Comparison of ENCODE assay signal across 13 cellular contexts in the genomic region with DNA sequence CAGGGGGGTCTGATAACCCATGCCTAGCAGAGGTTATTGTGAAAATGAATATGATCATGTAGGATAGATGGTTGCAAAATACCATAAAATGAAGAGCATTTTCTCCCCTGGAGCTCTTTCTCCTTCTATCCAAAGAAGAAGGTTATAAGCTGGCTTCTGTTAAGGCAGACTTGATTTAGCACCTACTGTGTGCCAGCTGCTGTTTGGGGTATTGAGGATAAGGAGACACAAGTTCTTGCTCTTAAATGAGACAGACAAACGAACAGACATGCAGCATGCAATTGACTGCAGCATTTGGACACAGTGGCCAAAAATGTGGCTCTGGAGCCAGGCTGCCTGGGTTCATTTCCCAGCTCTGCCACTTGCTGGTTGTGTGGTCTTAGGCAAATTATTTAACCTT. TPM values are rescaled to one million over a fixed set of nuclear protein-coding genes. Genes with fewer than 3 reads are reported as not detected.
DNase-seq lines count a peak whose midpoint lies in the region; ATAC-seq and TF ChIP-seq lines count a peak whose summit lies in the region.
"Had no signal": no experiment of that assay in that cellular context is flagged by ENCODE, and none has a peak within 500 bp of the region (broad histone marks: within the 10 kb centered on the region; RNA-seq: fewer than 3 reads in every experiment).

No MANE protein-coding gene starts in this region.

- no peak overlapping the region for H4K5ac ChIP-seq in H9 (ENCODE audit: insufficient read length, low read depth, low read length)

- no peak overlapping the region for H2BK5ac ChIP-seq in H9 (ENCODE audit: insufficient read length, low read length)
- no peak overlapping the region for H2BK5ac ChIP-seq in mesenchymal stem cell (ENCODE audit: low read depth, low read length, poor library complexity, severe bottlenecking)

- H3K27ac ChIP-seq in A673 (ENCODE audit: low read depth, low read length, poor library complexity, severe bottlenecking) = peak overlapping the region; percentile 60
- peak overlapping the region; percentile 44 for H3K27ac ChIP-seq in H9 (ENCODE audit: insufficient read length, low read depth, low read length)
- no peak overlapping the region for H3K27ac ChIP-seq in mesenchymal stem cell (ENCODE audit: low read length, poor library complexity, severe bottlenecking)
- no peak overlapping the region for H3K27ac ChIP-seq in substantia nigra (ENCODE audit: low read depth, low read length, poor library complexity, severe bottlenecking)

- H3K27me3 ChIP-seq in A673 (replicated peaks; ENCODE audit: insufficient read depth, low read depth, low read length, poor library complexity) (no peaks in the 10 kb centered on the region), H9 (ENCODE audit: insufficient read depth, low read length) (no peaks in the 10 kb centered on the region), mesenchymal stem cell (ENCODE audit: control insufficient read depth in 1 of 2, insufficient read depth in 1 of 2, low read length in 2 of 2) (peaks cover 3 to 8% of the 10 kb centered on the region in 2 experiments)

- H4K91ac ChIP-seq in H9 (ENCODE audit: insufficient read length, low read depth, low read length) (no peak overlapping the region), mesenchymal stem cell (ENCODE audit: low read length) (no peak overlapping the region)

- H3K56ac ChIP-seq in H9 (ENCODE audit: insufficient read length, low read depth, low read length) = no peak overlapping the region

- H3K14ac ChIP-seq in H9 (ENCODE audit: insufficient read depth, low read length) (no peak overlapping the region), mesenchymal stem cell (ENCODE audit: low read length in 2 of 2) (no peak overlapping the region)

- intact Hi-C loops in A673 (cut with micrococcal nuclease; ENCODE audit: unreplicated experiment) = loop anchor here (5.0 kb wide), 1 partner anchor 42 kb away; a partner anchor contains a TSS

- H3K36me3 Mint-ChIP-seq in H9 (ENCODE audit: insufficient read depth in 1 of 3, low read depth in 3 of 3) = no peaks in the 10 kb centered on the region
- no peaks in the 10 kb centered on the region for H3K36me3 Mint-ChIP-seq in WTC11

- no peak overlapping the region for H2AFZ ChIP-seq in H9 (ENCODE audit: low read length)
- H2AFZ ChIP-seq in mesenchymal stem cell (ENCODE audit: low read depth, low read length) = no peak overlapping the region

- H3K79me2 ChIP-seq in H9 (ENCODE audit: insufficient read depth, low read length) = no peaks in the 10 kb centered on the region

- H4K8ac ChIP-seq in H9 (replicated peaks; ENCODE audit: insufficient read length, low read depth, low read length) = no peak overlapping the region
- H4K8ac ChIP-seq in mesenchymal stem cell (ENCODE audit: low read length) = no peak overlapping the region

- no peak overlapping the region for H2BK15ac ChIP-seq in H9 (ENCODE audit: low read depth, low read length)
- no peak overlapping the region for H2BK15ac ChIP-seq in mesenchymal stem cell (ENCODE audit: low read depth, poor library complexity, severe bottlenecking)

- H3K27me3 Mint-ChIP-seq in H9 (ENCODE audit: low read depth) (peaks cover 4% of the 10 kb centered on the region; the same call in 1 of the 2 replicates), WTC11 (ENCODE audit: low read depth) (no peaks in the 10 kb centered on the region; the same call in 1 of the 2 replicates)
- H3K27me3 Mint-ChIP-seq: activated CD4-positive, alpha-beta memory T cell treated with anti-CD3 and anti-CD28 coated beads, Interleukin-2, amount 10 ng/mL, durations not matched to agents 7 days and 5 days had no signal

- BruUV-seq in A673 (replicated peaks; lab: Mats Ljungman, UMichigan) = no TSS peak

- H3K4me1 Mint-ChIP-seq in H9 (peaks cover 59 to 72% of the 10 kb centered on the region in 2 experiments), WTC11 (peaks cover 82% of the 10 kb centered on the region)

- H2AK5ac ChIP-seq in H9 (ENCODE audit: insufficient read length, low read length) = no peak overlapping the region
- H2AK5ac ChIP-seq in mesenchymal stem cell (ENCODE audit: low read length, severe bottlenecking) = no peak overlapping the region

- no peaks in the 10 kb centered on the region for H3K36me3 ChIP-seq in A673 (ENCODE audit: insufficient read depth, low read length, poor library complexity, severe bottlenecking)
- H3K36me3 ChIP-seq in mesenchymal stem cell (ENCODE audit: control insufficient read depth in 1 of 2, insufficient read depth in 2 of 2, low read depth in 1 of 2, low read length in 2 of 2) = no peaks in the 10 kb centered on the region

- TF ChIP-seq CTCF in A673 (conservative IDR thresholded peaks at IDR 0.05; ENCODE audit: low read depth, low read length) (no peak), H9 (conservative IDR thresholded peaks at IDR 0.05) (no peak), WTC11 (IDR thresholded peaks at IDR 0.05) (no peak)

- no peak overlapping the region for H3T11ph ChIP-seq in H9 (ENCODE audit: low read length)

- H3K9me3 ChIP-seq in A673 (ENCODE audit: low read depth, low read length, poor library complexity, severe bottlenecking) = no peaks in the 10 kb centered on the region
- no peaks in the 10 kb centered on the region for H3K9me3 ChIP-seq in H9 (ENCODE audit: control insufficient read depth, low read depth, low read length)
- no peaks in the 10 kb centered on the region for H3K9me3 ChIP-seq in mesenchymal stem cell (ENCODE audit: control insufficient read depth, low read length)
- H3K9me3 ChIP-seq: Caco-2 had no signal

- H3K18ac ChIP-seq in H9 (ENCODE audit: insufficient read length, low read depth, low read length) (no peak overlapping the region), mesenchymal stem cell (ENCODE audit: low read depth in 1 of 2, low read length in 2 of 2) (peak overlapping the region; percentile 52 to 71)

- peak overlapping the region; percentile 59 to 96 (median 71) for H3K27ac Mint-ChIP-seq in H9
- H3K27ac Mint-ChIP-seq in WTC11 = peak overlapping the region; percentile 87
- H3K27ac Mint-ChIP-seq: activated CD4-positive, alpha-beta memory T cell treated with anti-CD3 and anti-CD28 coated beads, Interleukin-2, amount 10 ng/mL, durations not matched to agents 7 days and 5 days had no signal

- H3K4me1 ChIP-seq in A673 (ENCODE audit: insufficient read depth, low read length, poor library complexity, severe bottlenecking) (peaks cover 31% of the 10 kb centered on the region), H9 (ENCODE audit: insufficient read depth, low read length) (peaks cover 19% of the 10 kb centered on the region), mesenchymal stem cell (ENCODE audit: control insufficient read depth, insufficient read depth, low read depth, low read length) (peaks cover 11% of the 10 kb centered on the region)
- H3K4me1 ChIP-seq: Caco-2 had no signal

- whole genome bisulfite sequencing in H9 (ENCODE audit: extremely low coverage, insufficient read length, low lambda C conversion rate) = no CpG with 5 or more reads among the region's 1 CpG
- 52% methylated on average over 1 of the region's 1 CpG for WGBS in mesenchymal stem cell

- H2BK20ac ChIP-seq in H9 (ENCODE audit: low read depth, low read length, poor library complexity, severe bottlenecking) = no peak overlapping the region

- no peak overlapping the region for H3K4me3 ChIP-seq in A673 (ENCODE audit: low read depth, low read length, poor library complexity, severe bottlenecking)
- no peak overlapping the region for H3K4me3 ChIP-seq in mesenchymal stem cell (ENCODE audit: insufficient read depth in 1 of 2, low read depth in 1 of 2, low read length in 2 of 2)

- DNase-seq in A673 (ENCODE audit: low spot score) (no peak), H9 (no peak), WTC11 (ENCODE audit: low spot score) (no peak), mesenchymal stem cell (no peak), OCI-M2 (lab: John Stamatoyannopoulos, UW; ENCODE audit: unreplicated experiment) (no peak), activated gamma-delta T cell (lab: John Stamatoyannopoulos, UW) (no peak), substantia nigra (lab: John Stamatoyannopoulos, UW) (no peak), DMS153 treated with DMSO at 0.1 percent for 48 hours (lab: John Stamatoyannopoulos, UW; ENCODE audit: unreplicated experiment) (no peak)
- DNase-seq: activated CD4-positive, alpha-beta memory T cell treated with anti-CD3 and anti-CD28 coated beads, Interleukin-2, amount 10 ng/mL, durations not matched to agents 7 days and 5 days; Caco-2; Kasumi-1; NCI-H774 had no signal

- H3K4ac ChIP-seq in H9 (ENCODE audit: low read depth, low read length) = no peak overlapping the region
- H3K4ac ChIP-seq in mesenchymal stem cell (ENCODE audit: low read depth in 1 of 2, low read length in 2 of 2) = no peak overlapping the region

- no peak overlapping the region for H3K23ac ChIP-seq in H9 (ENCODE audit: insufficient read length, low read depth, low read length)
- no peak overlapping the region for H3K23ac ChIP-seq in mesenchymal stem cell (ENCODE audit: low read length in 2 of 2)

- H3K79me1 ChIP-seq in H9 (ENCODE audit: insufficient read depth, low read depth, low read length, poor library complexity, severe bottlenecking) (no peaks in the 10 kb centered on the region), mesenchymal stem cell (replicated peaks; ENCODE audit: low read length, poor library complexity, severe bottlenecking) (no peaks in the 10 kb centered on the region)

- no peaks in the 10 kb centered on the region for H4K20me1 ChIP-seq in H9 (ENCODE audit: control insufficient read depth, insufficient read depth, insufficient read length)

- H2BK120ac ChIP-seq in H9 (ENCODE audit: low read depth, low read length, poor library complexity, severe bottlenecking) (no peak overlapping the region), mesenchymal stem cell (ENCODE audit: low read depth, low read length) (no peak overlapping the region)

- H3K23me2 ChIP-seq in H9 (ENCODE audit: insufficient read length, low read depth, low read length, poor library complexity, severe bottlenecking) = no peaks in the 10 kb centered on the region

- H3K4me3 Mint-ChIP-seq in H9 (no peak overlapping the region; a peak in 1 of 5 replicates), WTC11 (no peak overlapping the region; the same call in 1 of the 2 replicates)
- H3K4me3 Mint-ChIP-seq: activated CD4-positive, alpha-beta memory T cell treated with anti-CD3 and anti-CD28 coated beads, Interleukin-2, amount 10 ng/mL, durations not matched to agents 7 days and 5 days had no signal

- H2BK12ac ChIP-seq in H9 (ENCODE audit: insufficient read length, low read depth, low read length) = no peak overlapping the region
- no peak overlapping the region for H2BK12ac ChIP-seq in mesenchymal stem cell (ENCODE audit: low read length in 2 of 2)

- H3K9me3 Mint-ChIP-seq in H9 (no peaks in the 10 kb centered on the region), WTC11 (no peaks in the 10 kb centered on the region)
- H3K9me3 Mint-ChIP-seq: activated CD4-positive, alpha-beta memory T cell treated with anti-CD3 and anti-CD28 coated beads, Interleukin-2, amount 10 ng/mL, durations not matched to agents 7 days and 5 days had no signal

- CTCF ChIA-PET in A673 (lab: Charles Lee) = interaction anchor here (2.6 kb wide), 1 partner anchor 36 kb away, joined by 8 read pairs; no protein-coding TSS in a partner anchor
- CTCF ChIA-PET in WTC11 (lab: Charles Lee) = interaction anchor here (0.9 to 6.2 kb wide), 20 partner anchors 11 to 212 kb away, joined by 3 to 70 read pairs (median 4); a partner anchor contains a TSS

- H3K9ac ChIP-seq in H9 (ENCODE audit: extremely low read depth, insufficient read length, low read length) (no peak overlapping the region), mesenchymal stem cell (ENCODE audit: low read length) (no peak overlapping the region)

- ATAC-seq in WTC11 = no peak
- ATAC-seq: sciatic nerve had no signal

- H3K4me2 ChIP-seq in H9 (ENCODE audit: insufficient read depth, insufficient read length, low read length) (no peak overlapping the region), mesenchymal stem cell (ENCODE audit: low read length, poor library complexity, severe bottlenecking) (no peak overlapping the region)

- POLR2A ChIA-PET in A673 (lab: Charles Lee; ENCODE audit: low non-redundant PET) = no interaction called here
- POLR2A ChIA-PET in WTC11 (lab: Charles Lee) = interaction anchor here (1.0 to 3.7 kb wide), 10 partner anchors 11 to 99 kb away, joined by 3 to 100 read pairs (median 6); a partner anchor contains a TSS

RNA-seq across cellular contexts. Expression of a gene that starts 39.8 kb away (rescaled TPM):
- total RNA-seq in A673 (2021) (102 and 140 TPM in 2 replicates), H9 (2021) (113 and 119 TPM in 2 replicates), WTC11 (2021) (168 to 278 TPM (median 273 TPM) in 3 replicates)
- 497 TPM for polyA plus RNA-seq in mesenchymal stem cell (2013, experiment 1 of 2)
- 504 TPM for polyA plus RNA-seq in mesenchymal stem cell (2013, experiment 2 of 2)

Comparison
In these comparisons a context has a peak if more than half of its experiments do, and no peak if none do; other contexts are left out.
1. H3K27ac ChIP-seq: peak in A673 (single experiment) and H9 (single experiment); none in mesenchymal stem cell (single experiment) and substantia nigra (single experiment).